6 cellular contexts compared by ENCODE assay signal in genomic region chr2:17965196-17965595, GRCh38.
"Had no signal": no experiment of that assay in that cellular context is flagged by ENCODE, and none has a peak within 500 bp of the region (broad histone marks: within the 10 kb centered on the region; RNA-seq: fewer than 3 reads in every experiment).

No MANE protein-coding gene starts in this region.

- H3K4me3 Mint-ChIP-seq: GM23338, H9, HFFc6 had no signal

- H3K4me2 ChIP-seq: GM23338 had no signal

- H3K27ac Mint-ChIP-seq: GM23338, HFFc6 had no signal

- H2AFZ ChIP-seq: GM23338 had no signal

- H3K27ac ChIP-seq: HL-60 had no signal

- DNase-seq: H9, HCEC 1CT, HFFc6 had no signal

- H3K4me3 ChIP-seq: GM23338 had no signal

- H3K9me3 Mint-ChIP-seq: GM23338, H9, HFFc6 had no signal

- ATAC-seq: GM23338, HepG2 had no signal
